Comparison of ENCODE assay signal across 6 cellular contexts in the genomic region with DNA sequence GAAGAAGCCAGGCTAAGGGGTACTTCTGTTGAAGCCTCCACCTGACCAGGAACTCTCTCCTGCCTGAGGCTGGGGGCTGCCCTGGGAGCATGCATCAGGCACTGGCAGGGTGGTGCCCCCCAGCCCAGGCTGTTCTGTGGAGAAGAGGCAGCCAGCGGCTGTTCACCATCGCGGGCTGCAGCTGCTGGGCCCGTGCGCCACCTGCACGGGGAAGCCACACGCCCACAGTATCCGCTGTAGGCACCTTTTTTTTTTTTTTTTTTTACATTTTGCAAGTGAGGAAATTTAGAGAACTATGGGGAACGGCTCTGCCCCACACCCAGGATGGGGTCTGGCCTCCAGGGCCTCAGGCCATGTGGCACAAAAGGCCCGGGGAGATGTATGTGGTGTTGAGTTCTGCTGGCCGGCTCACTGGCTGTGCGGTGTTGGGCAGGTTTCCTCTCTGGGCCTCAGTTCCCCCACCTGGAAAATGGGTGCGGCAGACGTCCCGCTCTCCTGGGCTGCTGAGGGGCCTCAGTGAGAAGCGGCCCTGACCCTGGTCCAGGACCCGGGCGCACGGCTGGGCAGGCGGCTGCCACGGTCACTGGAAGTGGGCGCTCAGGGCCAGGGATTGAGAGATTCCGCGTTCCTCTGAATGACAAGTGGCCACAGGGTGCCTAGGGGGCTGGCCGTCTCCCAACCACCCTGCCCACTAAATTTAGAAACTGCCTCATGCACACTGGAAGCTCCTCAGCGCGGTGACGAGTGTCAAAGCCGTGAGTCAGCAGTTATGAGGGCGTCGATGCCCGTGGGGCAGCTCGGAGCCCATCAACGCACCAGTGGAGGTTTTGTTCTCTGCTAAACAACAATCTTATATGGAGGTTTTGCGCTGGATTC. TPM values are rescaled to one million over a fixed set of nuclear protein-coding genes. Genes with fewer than 3 reads are reported as not detected.
DNase-seq lines count a peak whose midpoint lies in the region; ATAC-seq and TF ChIP-seq lines count a peak whose summit lies in the region.

No MANE protein-coding gene starts in this region.

- H3K36me3 Mint-ChIP-seq in activated naive CD4-positive, alpha-beta T cell treated with anti-CD3 and anti-CD28 coated beads for 36 hours (ENCODE audit: low read depth) = no peaks in the 10 kb centered on the region

- no peaks in the 10 kb centered on the region for H3K36me3 ChIP-seq in ACC112 (ENCODE audit: insufficient read depth, low read length)

- H3K27me3 Mint-ChIP-seq in activated naive CD4-positive, alpha-beta T cell treated with anti-CD3 and anti-CD28 coated beads for 36 hours (ENCODE audit: low read depth) = no peaks in the 10 kb centered on the region

- no peak for ATAC-seq in GM18498 (IDR thresholded peaks at IDR 0.05; ENCODE audit: unreplicated experiment)

- peak overlapping the region; percentile 46 for H3K27ac Mint-ChIP-seq in activated naive CD4-positive, alpha-beta T cell treated with anti-CD3 and anti-CD28 coated beads for 36 hours

- TF ChIP-seq EP300 in Ishikawa (IDR thresholded peaks at IDR 0.05; ENCODE audit: borderline replicate concordance) = peak; percentile 35; the same call in 1 of the 2 replicates

- H2AFZ ChIP-seq in ACC112 (ENCODE audit: low read length, unreplicated experiment) = peak overlapping the region; percentile 65

- H3K4me1 Mint-ChIP-seq in activated naive CD4-positive, alpha-beta T cell treated with anti-CD3 and anti-CD28 coated beads for 36 hours (ENCODE audit: low read depth) = peaks cover 30% of the 10 kb centered on the region

- no peak for TF ChIP-seq POLR2A in lower leg skin (IDR thresholded peaks at IDR 0.05)

- TF ChIP-seq RAD21 in Ishikawa (IDR thresholded peaks at IDR 0.05; ENCODE audit: low read depth) = no peak

- no peak overlapping the region for H3K4me3 Mint-ChIP-seq in activated naive CD4-positive, alpha-beta T cell treated with anti-CD3 and anti-CD28 coated beads for 36 hours

- intact Hi-C loops in activated naive CD4-positive, alpha-beta T cell treated with anti-CD3 and anti-CD28 coated beads for 36 hours (cut with micrococcal nuclease) = loop anchor here (2.0 kb wide), 1 partner anchor 20 kb away; no protein-coding TSS in a partner anchor
- intact Hi-C loops in lower leg skin (cut with DNase I; ENCODE audit: low total_unique reads) = no loop called here

- H3K4me3 ChIP-seq in ACC112 (ENCODE audit: low read depth, low read length) = no peak overlapping the region
- H3K4me3 ChIP-seq in lower leg skin (ENCODE audit: low read depth, poor library complexity, severe bottlenecking) = no peak overlapping the region

- no peaks in the 10 kb centered on the region for H3K79me2 ChIP-seq in ACC112 (ENCODE audit: control insufficient read depth, insufficient read depth, low read length, unreplicated experiment)

- TF ChIP-seq CTCF in lower leg skin (IDR thresholded peaks at IDR 0.05) = no peak

- H3K4me1 ChIP-seq in ACC112 (ENCODE audit: control insufficient read depth, insufficient read depth, low read length, unreplicated experiment) = peaks cover 18% of the 10 kb centered on the region

- H3K9me3 Mint-ChIP-seq in activated naive CD4-positive, alpha-beta T cell treated with anti-CD3 and anti-CD28 coated beads for 36 hours = no peaks in the 10 kb centered on the region

- peak; percentile 64 for DNase-seq in activated naive CD4-positive, alpha-beta T cell treated with anti-CD3 and anti-CD28 coated beads for 36 hours
- DNase-seq in lower leg skin (ENCODE audit: low spot score in 2 of 2) (peak; percentile 82 to 94), LoVo (ENCODE audit: low spot score) (no peak)

- no peaks in the 10 kb centered on the region for H3K27me3 ChIP-seq in ACC112 (ENCODE audit: insufficient read depth, low read length)

- H3K27ac ChIP-seq in ACC112 (ENCODE audit: low read depth, low read length) = peak overlapping the region; percentile 32; the same call in 1 of the 2 replicates

- CTCF ChIA-PET in activated naive CD4-positive, alpha-beta T cell treated with anti-CD3 and anti-CD28 coated beads for 36 hours (lab: Charles Lee) = interaction anchor here (0.7 kb wide), 1 partner anchor 8 kb away, joined by 3 read pairs; no protein-coding TSS in a partner anchor

- WGBS in lower leg skin, 2 donors = 32 to 46% methylated on average over 32 to 35 of the region's 35 CpGs

TF ChIP-seq in Ishikawa, 13 proteins besides CTCF, POLR2A, EP300 and RAD21:
- TF ChIP-seq TAF1 (IDR thresholded peaks at IDR 0.05; ENCODE audit: low read depth) = no peak
- TF ChIP-seq, protein P1, sequence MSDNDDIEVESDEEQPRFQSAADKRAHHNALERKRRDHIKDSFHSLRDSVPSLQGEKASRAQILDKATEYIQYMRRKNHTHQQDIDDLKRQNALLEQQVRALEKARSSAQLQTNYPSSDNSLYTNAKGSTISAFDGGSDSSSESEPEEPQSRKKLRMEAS (IDR thresholded peaks at IDR 0.05) = 0 out of 2 replicates have a peak, but pooled peaks have one; percentile 45
- TF ChIP-seq NFIC (IDR thresholded peaks at IDR 0.05) = 0 out of 2 replicates have a peak, but pooled peaks have one; percentile 17

RNA-seq across cellular contexts. Expression of a gene that starts 8.8 kb away (rescaled TPM):
- 100 to 1,000 TPM in 1 of 2 experiments, 10 to 100 TPM in 1; 97.6 to 103 TPM for total RNA-seq in activated naive CD4-positive, alpha-beta T cell treated with anti-CD3 and anti-CD28 coated beads for 36 hours
- total RNA-seq in lower leg skin = 10 to 100 TPM; 45.9 to 70.6 (median 60.3) TPM

RNA-seq across cellular contexts. Expression of a gene that starts 17.5 kb away (rescaled TPM):
- 10 to 100 TPM; 33.0 to 34.6 TPM for total RNA-seq in activated naive CD4-positive, alpha-beta T cell treated with anti-CD3 and anti-CD28 coated beads for 36 hours
- total RNA-seq in lower leg skin = 10 to 100 TPM; 47.7 to 72.8 (median 52.3) TPM

RNA-seq across cellular contexts. Expression of a gene that starts 43.0 kb away (rescaled TPM):
- total RNA-seq in activated naive CD4-positive, alpha-beta T cell treated with anti-CD3 and anti-CD28 coated beads for 36 hours = under 1 TPM in 1 of 2 experiments, not detected in 1; 0.36 TPM
- total RNA-seq in lower leg skin = 100 to 1,000 TPM in 3 of 4 donors, 10 to 100 TPM in 1; 70.5 to 177 (median 119) TPM

RNA-seq across cellular contexts. Expression of a gene that starts 53.7 kb away (rescaled TPM):
- total RNA-seq in activated naive CD4-positive, alpha-beta T cell treated with anti-CD3 and anti-CD28 coated beads for 36 hours = 1 to 10 TPM; 3.7 to 4.2 TPM
- 10 to 100 TPM; 10.4 to 17.0 (median 14.0) TPM for total RNA-seq in lower leg skin

RNA-seq across cellular contexts. Expression of a gene that starts 56.8 kb away (rescaled TPM):
- 10 to 100 TPM; 29.8 to 33.9 TPM for total RNA-seq in activated naive CD4-positive, alpha-beta T cell treated with anti-CD3 and anti-CD28 coated beads for 36 hours
- 10 to 100 TPM; 38.2 to 73.2 (median 60.7) TPM for total RNA-seq in lower leg skin

Comparison
In these comparisons a context has a peak if more than half of its experiments do, and no peak if none do; other contexts are left out.
1. RNA of a gene that starts 43.0 kb away (total RNA-seq): 70.5 to 177 TPM in lower leg skin; 0.36 TPM in activated naive CD4-positive, alpha-beta T cell treated with anti-CD3 and anti-CD28 coated beads for 36 hours; every median in the first group is over 10 times any median in the second.